ENCODE assay signal across 8 cellular contexts in genomic region chr4:153750197-153750817, GRCh38. TPM values are rescaled to one million over a fixed set of nuclear protein-coding genes. Genes with fewer than 3 reads are reported as not detected.
DNase-seq lines count a peak whose midpoint lies in the region; ATAC-seq and TF ChIP-seq lines count a peak whose summit lies in the region.

No MANE protein-coding gene starts in this region.

- H3K36me3 ChIP-seq in KMS-11 (ENCODE audit: insufficient read depth) (no peaks in the 10 kb centered on the region), SJCRH30 (no peaks in the 10 kb centered on the region), prostate gland (no peaks in the 10 kb centered on the region)

- no peaks in the 10 kb centered on the region for H4K20me1 ChIP-seq in KMS-11 (ENCODE audit: insufficient read depth)

- H3K4me3 ChIP-seq in KMS-11 (IDR thresholded peaks at IDR 0.05; ENCODE audit: insufficient read depth, low read depth, low read length) (no peak overlapping the region), SJCRH30 (no peak overlapping the region), prostate gland (no peak overlapping the region)

- 51% methylated on average over 5 of the region's 5 CpGs for WGBS in prostate gland

- H3K9ac ChIP-seq in KMS-11 = no peak overlapping the region

- H3K4me1 ChIP-seq in KMS-11 (ENCODE audit: low read depth, poor library complexity, severe bottlenecking) = no peaks in the 10 kb centered on the region
- no peaks in the 10 kb centered on the region for H3K4me1 ChIP-seq in SJCRH30
- H3K4me1 ChIP-seq in prostate gland (replicated peaks) = no peaks in the 10 kb centered on the region

- H2AFZ ChIP-seq in KMS-11 (ENCODE audit: low read depth) = no peak overlapping the region

- H3K79me2 ChIP-seq in KMS-11 (ENCODE audit: insufficient read depth, low read depth) = no peaks in the 10 kb centered on the region

- DNase-seq in DMS114 treated with DMSO at 0.1 percent for 48 hours (lab: John Stamatoyannopoulos, UW; ENCODE audit: unreplicated experiment) (peak; percentile 26), SJCRH30 (peak; percentile 66 to 84), glomerular visceral epithelial cell (ENCODE audit: extremely low spot score) (peak; percentile 75), prostate gland (ENCODE audit: low spot score) (peak; percentile 36)
- DNase-seq in activated gamma-delta T cell treated with anti-CD3 and anti-CD28 coated beads, Interleukin-2, amount 50 U/mL, for 16 hours (ENCODE audit: low read depth) = peak; percentile 15

- H3K27ac ChIP-seq in KMS-11 (no peak overlapping the region), SJCRH30 (no peak overlapping the region), prostate gland (no peak overlapping the region)

- no peaks in the 10 kb centered on the region for H3K27me3 ChIP-seq in KMS-11 (ENCODE audit: insufficient read depth, low read depth)
- no peaks in the 10 kb centered on the region for H3K27me3 ChIP-seq in SJCRH30
- no peaks in the 10 kb centered on the region for H3K27me3 ChIP-seq in prostate gland (replicated peaks; ENCODE audit: insufficient read depth)

- intact Hi-C loops in prostate gland (cut with DNase I) = no loop called here

- ATAC-seq in GM21526 (IDR thresholded peaks at IDR 0.05; ENCODE audit: low FRiP score, unreplicated experiment) (peak; percentile 84), HG03565 (IDR thresholded peaks at IDR 0.05; ENCODE audit: unreplicated experiment) (no peak)

- H3K9me3 ChIP-seq in SJCRH30 (replicated peaks) (no peaks in the 10 kb centered on the region), prostate gland (no peaks in the 10 kb centered on the region)

- no peak overlapping the region for H3K4me2 ChIP-seq in KMS-11

- TF ChIP-seq POLR2A in prostate gland (IDR thresholded peaks at IDR 0.05) = no peak

- TF ChIP-seq CTCF in KMS-11 (conservative IDR thresholded peaks at IDR 0.05; ENCODE audit: low read depth, low read length) (peak; percentile 91), prostate gland (IDR thresholded peaks at IDR 0.05) (peak in 3 of 4 experiments; percentile 36 to 61 (median 47))

RNA-seq across cellular contexts. Expression of gene RNF175, which starts 9.5 kb away (rescaled TPM):
- not detected in 2 replicates for total RNA-seq in SJCRH30 (2014; rRNA removed; shearing (Covaris generic))
- total RNA-seq in prostate gland = 1 to 10 TPM in 1 of 2 donors, not detected in 1; 1.9 TPM

RNA-seq across cellular contexts. Expression of gene SFRP2, which starts 38.6 kb away (rescaled TPM):
- not detected in 2 replicates for total RNA-seq in SJCRH30 (2014; rRNA removed; shearing (Covaris generic))
- total RNA-seq in prostate gland = 1 to 10 TPM; 3.7 to 6.1 TPM

Comparison
In these comparisons a context has a peak if more than half of its experiments do, and no peak if none do; other contexts are left out.
1. DNase-seq: peak in every context shown above with its lines; median percentile 75 in SJCRH30; 75 in glomerular visceral epithelial cell; 36 in prostate gland; 26 in DMS114 treated with DMSO at 0.1 percent for 48 hours; 15 in activated gamma-delta T cell treated with anti-CD3 and anti-CD28 coated beads, Interleukin-2, amount 50 U/mL, for 16 hours.